31 cellular contexts compared by ENCODE assay signal in genomic region chr2:206049387-206049786, GRCh38.
"Had no signal": no experiment of that assay in that cellular context is flagged by ENCODE, and none has a peak within 500 bp of the region (broad histone marks: within the 10 kb centered on the region; RNA-seq: fewer than 3 reads in every experiment).

No MANE protein-coding gene starts in this region.

- H3K27ac Mint-ChIP-seq: activated CD8-positive, alpha-beta memory T cell treated with anti-CD3 and anti-CD28 coated beads, Interleukin-2, amount 10 ng/mL, durations not matched to agents 7 days and 5 days; activated CD8-positive, alpha-beta T cell treated with anti-CD3 and anti-CD28 coated beads, Interleukin-2, amount 10 ng/mL, durations not matched to agents 7 days and 5 days; activated naive CD8-positive, alpha-beta T cell; brain; nephron; stimulated activated memory B cell treated with anti-CD40 and anti-IgM and Interleukin-4, amounts not matched to agents 10 μg/mL and 1 μg/mL and 100 μg/mL, for 72 hours; T-cell; WTC11 had no signal

- H3K36me3 ChIP-seq: ovary, prostate gland had no signal

- H3K27ac ChIP-seq: adrenal gland, ascending aorta, cardiac muscle cell, coronary artery, dorsolateral prefrontal cortex, gastrocnemius medialis, ovary, prostate gland, skin epidermis, stomach, thyroid gland, upper lobe of right lung had no signal

- H3K4me1 ChIP-seq: adrenal gland, ascending aorta, prostate gland, thyroid gland, upper lobe of right lung had no signal

- H3K9me3 ChIP-seq: adrenal gland, ascending aorta, gastrocnemius medialis, ovary, prostate gland, stomach, thyroid gland, upper lobe of right lung had no signal

- DNase-seq: activated CD4-positive, alpha-beta T cell treated with anti-CD3 and anti-CD28 coated beads, Interleukin-2, amount 50 U/mL, for 1 hour; activated CD8-positive, alpha-beta memory T cell treated with anti-CD3 and anti-CD28 coated beads, Interleukin-2, amount 10 ng/mL, durations not matched to agents 7 days and 5 days; activated CD8-positive, alpha-beta T cell treated with anti-CD3 and anti-CD28 coated beads, Interleukin-2, amount 10 ng/mL, durations not matched to agents 7 days and 5 days; activated effector memory CD4-positive, alpha-beta T cell treated with Interleukin-2 at 50 U/mL for 16 hours; activated naive CD4-positive, alpha-beta T cell treated with Interleukin-2 at 50 U/mL for 16 hours; adrenal gland; cerebellar nuclear complex; dorsolateral prefrontal cortex; effector memory CD4-positive, alpha-beta T cell; gastrocnemius medialis; glutamatergic neuron; left ventricle myocardium superior; ovary; retina; stimulated activated CD4-positive, alpha-beta T cell treated with anti-CD3 and anti-CD28 coated beads, Interleukin-4, amount 100 ng/mL, for 24 hours; stomach; T-cell; T1000; thyroid gland; upper lobe of right lung had no signal

- H3K4me3 Mint-ChIP-seq: activated CD8-positive, alpha-beta memory T cell treated with anti-CD3 and anti-CD28 coated beads, Interleukin-2, amount 10 ng/mL, durations not matched to agents 7 days and 5 days; activated CD8-positive, alpha-beta T cell treated with anti-CD3 and anti-CD28 coated beads, Interleukin-2, amount 10 ng/mL, durations not matched to agents 7 days and 5 days; activated naive CD8-positive, alpha-beta T cell; brain; nephron; stimulated activated memory B cell treated with anti-CD40 and anti-IgM and Interleukin-4, amounts not matched to agents 10 μg/mL and 1 μg/mL and 100 μg/mL, for 72 hours; T-cell; WTC11 had no signal

- H3K4me1 Mint-ChIP-seq: brain, nephron had no signal

- ATAC-seq: activated CD8-positive, alpha-beta memory T cell treated with anti-CD3 and anti-CD28 coated beads, Interleukin-2, amount 10 ng/mL, durations not matched to agents 7 days and 5 days; activated CD8-positive, alpha-beta T cell treated with anti-CD3 and anti-CD28 coated beads, Interleukin-2, amount 10 ng/mL, durations not matched to agents 7 days and 5 days; gastrocnemius medialis; left ventricle myocardium superior; sciatic nerve; stimulated activated memory B cell treated with anti-CD40 and anti-IgM and Interleukin-4, amounts not matched to agents 10 μg/mL and 1 μg/mL and 100 μg/mL, for 72 hours; T-cell; upper lobe of right lung; WTC11 had no signal

- H3K27me3 Mint-ChIP-seq: activated CD8-positive, alpha-beta memory T cell treated with anti-CD3 and anti-CD28 coated beads, Interleukin-2, amount 10 ng/mL, durations not matched to agents 7 days and 5 days; activated naive CD8-positive, alpha-beta T cell; brain; stimulated activated memory B cell treated with anti-CD40 and anti-IgM and Interleukin-4, amounts not matched to agents 10 μg/mL and 1 μg/mL and 100 μg/mL, for 72 hours; T-cell had no signal

- H3K4me3 ChIP-seq: adrenal gland, ascending aorta, cardiac muscle cell, coronary artery, dorsolateral prefrontal cortex, gastrocnemius medialis, ovary, prostate gland, skin epidermis, stomach, thyroid gland, upper lobe of right lung had no signal

- H3K9me3 Mint-ChIP-seq: nephron; stimulated activated memory B cell treated with anti-CD40 and anti-IgM and Interleukin-4, amounts not matched to agents 10 μg/mL and 1 μg/mL and 100 μg/mL, for 72 hours; T-cell; WTC11 had no signal
